Comparison of ENCODE assay signal across 1 cellular context in the genomic region with DNA sequence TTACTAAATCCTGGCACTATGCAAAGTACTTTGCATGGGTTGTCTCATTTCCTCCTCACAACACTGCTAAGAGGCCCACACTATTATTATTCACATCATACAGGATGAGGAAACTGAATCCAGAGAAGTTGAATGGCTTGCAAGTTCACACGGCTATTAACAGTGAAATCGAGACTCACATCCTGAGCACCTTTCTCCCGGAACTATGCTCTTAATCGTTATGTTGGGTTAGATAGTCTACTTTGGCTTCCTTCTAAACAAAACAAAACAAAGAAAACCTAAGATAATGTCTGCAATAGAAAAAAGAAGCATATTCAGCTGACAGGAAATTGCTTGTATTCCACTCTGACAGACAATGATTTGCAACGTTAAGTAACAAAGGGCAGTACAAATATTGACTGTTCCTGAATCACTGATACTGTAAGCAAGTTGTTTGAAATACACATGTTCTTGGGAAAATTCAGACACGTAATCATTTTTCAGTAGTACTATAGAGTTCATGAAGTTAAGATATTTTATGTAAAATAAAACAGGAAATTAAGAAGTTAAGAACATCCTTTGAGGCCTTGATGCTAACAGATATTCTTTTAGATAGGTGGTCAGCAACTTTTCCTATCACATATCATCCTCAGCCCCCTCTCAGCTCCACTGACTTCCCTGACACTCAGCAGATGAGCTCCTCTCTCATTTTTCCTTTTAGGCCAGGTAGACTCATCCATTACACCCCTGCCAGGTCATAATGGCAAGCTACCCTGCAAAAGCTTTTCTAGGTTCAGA.
TF ChIP-seq lines count a peak whose summit lies in the region.

No MANE protein-coding gene starts in this region.

TF ChIP-seq in GM12878, 131 proteins besides CTCF, POLR2A, EP300 and RAD21 (continued from another document):
- TF ChIP-seq, protein P1, sequence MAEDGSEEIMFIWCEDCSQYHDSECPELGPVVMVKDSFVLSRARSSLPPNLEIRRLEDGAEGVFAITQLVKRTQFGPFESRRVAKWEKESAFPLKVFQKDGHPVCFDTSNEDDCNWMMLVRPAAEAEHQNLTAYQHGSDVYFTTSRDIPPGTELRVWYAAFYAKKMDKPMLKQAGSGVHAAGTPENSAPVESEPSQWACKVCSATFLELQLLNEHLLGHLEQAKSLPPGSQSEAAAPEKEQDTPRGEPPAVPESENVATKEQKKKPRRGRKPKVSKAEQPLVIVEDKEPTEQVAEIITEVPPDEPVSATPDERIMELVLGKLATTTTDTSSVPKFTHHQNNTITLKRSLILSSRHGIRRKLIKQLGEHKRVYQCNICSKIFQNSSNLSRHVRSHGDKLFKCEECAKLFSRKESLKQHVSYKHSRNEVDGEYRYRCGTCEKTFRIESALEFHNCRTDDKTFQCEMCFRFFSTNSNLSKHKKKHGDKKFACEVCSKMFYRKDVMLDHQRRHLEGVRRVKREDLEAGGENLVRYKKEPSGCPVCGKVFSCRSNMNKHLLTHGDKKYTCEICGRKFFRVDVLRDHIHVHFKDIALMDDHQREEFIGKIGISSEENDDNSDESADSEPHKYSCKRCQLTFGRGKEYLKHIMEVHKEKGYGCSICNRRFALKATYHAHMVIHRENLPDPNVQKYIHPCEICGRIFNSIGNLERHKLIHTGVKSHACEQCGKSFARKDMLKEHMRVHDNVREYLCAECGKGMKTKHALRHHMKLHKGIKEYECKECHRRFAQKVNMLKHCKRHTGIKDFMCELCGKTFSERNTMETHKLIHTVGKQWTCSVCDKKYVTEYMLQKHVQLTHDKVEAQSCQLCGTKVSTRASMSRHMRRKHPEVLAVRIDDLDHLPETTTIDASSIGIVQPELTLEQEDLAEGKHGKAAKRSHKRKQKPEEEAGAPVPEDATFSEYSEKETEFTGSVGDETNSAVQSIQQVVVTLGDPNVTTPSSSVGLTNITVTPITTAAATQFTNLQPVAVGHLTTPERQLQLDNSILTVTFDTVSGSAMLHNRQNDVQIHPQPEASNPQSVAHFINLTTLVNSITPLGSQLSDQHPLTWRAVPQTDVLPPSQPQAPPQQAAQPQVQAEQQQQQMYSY (CRISPR knock-in tag; IDR thresholded peaks at IDR 0.05) = no peak
- TF ChIP-seq FOXM1 (IDR thresholded peaks at IDR 0.05; ENCODE audit: low read depth, low read length) = no peak
- no peak for TF ChIP-seq MYB (IDR thresholded peaks at IDR 0.05; ENCODE audit: borderline replicate concordance, low read depth, low read length)
